Comparison of ENCODE assay signal across 8 cellular contexts in genomic region chr22:50474711-50475651, GRCh38.
DNase-seq lines count a peak whose midpoint lies in the region; ATAC-seq lines count a peak whose summit lies in the region.

Gene SBF1 (minus strand): TSS chr22:50475035. CDS start chr22:50474840, 195 bp downstream.

- peaks cover 0 to 13% (median 0%) of the 10 kb centered on the region in 11 experiments; a peak in 2 of 22 replicates for H3K36me3 ChIP-seq in BLaER1 treated with 17β-estradiol and CSF1 and Interleukin-3, amounts not matched to agents 10 nM and 100 nM

- H3K27ac ChIP-seq in BLaER1 treated with 17β-estradiol and CSF1 and Interleukin-3, amounts not matched to agents 10 nM and 100 nM: peak within 1 kb of the TSS; percentile 51 to 88 (median 80); a peak in 21 of 22 replicates

- H3K4me1 Mint-ChIP-seq in effector memory CD8-positive, alpha-beta T cell (ENCODE audit: low read depth in 2 of 2): peaks cover 26 to 45% of the 10 kb centered on the region in 2 donors

- peaks cover 57 to 82% (median 77%) of the 10 kb centered on the region in 10 experiments for H3K4me1 ChIP-seq in BLaER1 treated with 17β-estradiol and CSF1 and Interleukin-3, amounts not matched to agents 10 nM and 100 nM

- H3K9me3 ChIP-seq in BLaER1 treated with 17β-estradiol and CSF1 and Interleukin-3, amounts not matched to agents 10 nM and 100 nM (replicated peaks in 1 of 11): no peaks in the 10 kb centered on the region

- H4K20me1 ChIP-seq in BLaER1 treated with 17β-estradiol and CSF1 and Interleukin-3, amounts not matched to agents 10 nM and 100 nM: peaks cover 43 to 47% (median 44%) of the 10 kb centered on the region in 11 experiments

- ATAC-seq in GM19328 (IDR thresholded peaks at IDR 0.05; ENCODE audit: unreplicated experiment): peak; percentile 68
- peak; percentile 78 for ATAC-seq in HG03565 (IDR thresholded peaks at IDR 0.05; ENCODE audit: unreplicated experiment)
- peak; percentile 64 for ATAC-seq in effector memory CD8-positive, alpha-beta T cell (replicated peaks)

- peak within 1 kb of the TSS; percentile 94 to 96 for H3K4me3 Mint-ChIP-seq in effector memory CD8-positive, alpha-beta T cell

- H3K27me3 ChIP-seq in BLaER1 treated with 17β-estradiol and CSF1 and Interleukin-3, amounts not matched to agents 10 nM and 100 nM: peaks cover under 1 to 14% (median 5%) of the 10 kb centered on the region in 11 experiments; a peak in 20 of 22 replicates

- no peaks in the 10 kb centered on the region for H3K9me3 Mint-ChIP-seq in effector memory CD8-positive, alpha-beta T cell

- peak within 1 kb of the TSS; percentile 95 to 96 for H3K27ac Mint-ChIP-seq in effector memory CD8-positive, alpha-beta T cell

- H3K27me3 Mint-ChIP-seq in effector memory CD8-positive, alpha-beta T cell: peaks cover 0 to 1% of the 10 kb centered on the region in 2 donors

- peaks cover 12% of the 10 kb centered on the region for H3K36me3 Mint-ChIP-seq in effector memory CD8-positive, alpha-beta T cell (ENCODE audit: insufficient read depth)

- H3K9ac ChIP-seq in BLaER1 treated with 17β-estradiol and CSF1 and Interleukin-3, amounts not matched to agents 10 nM and 100 nM: peak within 1 kb of the TSS; percentile 80 to 94 (median 88)

- DNase-seq in NOMO-1 treated with DMSO at 0.1 percent for 48 hours (lab: John Stamatoyannopoulos, UW; ENCODE audit: unreplicated experiment) (peak; percentile 79), medulla oblongata (ENCODE audit: extremely low spot score) (peak; percentile 96)
- DNase-seq in activated CD8-positive, alpha-beta memory T cell treated with anti-CD3 and anti-CD28 coated beads for 48 hours (ENCODE audit: low read depth in 2 of 3, low spot score in 2 of 3): peak; percentile 73 to 76 (median 74)
- peak; percentile 81 to 85 (median 85) for DNase-seq in effector memory CD8-positive, alpha-beta T cell
- peak; percentile 77 to 83 (median 83) for DNase-seq in stimulated activated CD4-positive, alpha-beta T cell treated with anti-CD3 and anti-CD28 coated beads, TNF-alpha, amount 100 ng/mL, for 4 hours (ENCODE audit: low read depth in 3 of 3)

- H3K4me2 ChIP-seq in BLaER1 treated with 17β-estradiol and CSF1 and Interleukin-3, amounts not matched to agents 10 nM and 100 nM: peak within 1 kb of the TSS; percentile 87 to 100 (median 98)

- peak within 1 kb of the TSS; percentile 78 to 91 (median 82) for H3K4me3 ChIP-seq in BLaER1 treated with 17β-estradiol and CSF1 and Interleukin-3, amounts not matched to agents 10 nM and 100 nM

Comparison
In these comparisons a context has a peak if more than half of its experiments do, and no peak if none do; other contexts are left out.
1. Peak in every context shown above with its lines: DNase-seq, ATAC-seq, H3K4me3 ChIP-seq and H3K27ac ChIP-seq.